ENCODE assay signal across 8 cellular contexts in the genomic region with DNA sequence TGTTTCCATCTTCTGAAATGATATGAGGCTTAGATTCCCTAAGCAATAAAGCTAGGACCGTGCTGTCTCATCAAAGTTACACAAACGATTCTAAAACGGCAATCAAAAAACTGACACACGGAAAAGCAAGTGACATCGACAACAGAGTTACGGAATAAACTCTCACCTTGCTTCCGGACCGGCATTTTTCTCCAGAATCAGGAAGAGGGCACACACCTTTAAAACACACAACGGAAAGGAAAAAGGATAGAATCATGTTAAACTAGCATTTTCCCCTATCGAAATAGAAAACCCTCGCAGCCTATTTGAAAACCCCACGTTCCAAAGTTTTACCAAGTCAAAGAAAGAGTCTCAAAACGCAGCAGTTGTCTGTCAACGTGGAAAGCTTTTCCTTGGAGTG.
DNase-seq lines count a peak whose midpoint lies in the region; ATAC-seq, FAIRE-seq and TF ChIP-seq lines count a peak whose summit lies in the region.

No MANE protein-coding gene starts in this region.

- peaks cover 55% of the 10 kb centered on the region for H4K20me1 ChIP-seq in Loucy (ENCODE audit: insufficient read depth, low read length, poor library complexity, severe bottlenecking)

- FAIRE-seq in RCC 7860 (lab: Jason Lieb, UNC): no peak

- peak overlapping the region; percentile 85 for H3K4me2 ChIP-seq in Loucy (ENCODE audit: low read depth, low read length, poor library complexity, severe bottlenecking)

- H3K27ac ChIP-seq in muscle layer of duodenum (ENCODE audit: low read length): peak overlapping the region; percentile 85

- H3K9ac ChIP-seq in Loucy (ENCODE audit: low read depth, low read length, poor library complexity, severe bottlenecking): peak overlapping the region; percentile 90

- H3K9me3 ChIP-seq in Loucy (ENCODE audit: insufficient read depth, low read depth, low read length): no peaks in the 10 kb centered on the region
- no peaks in the 10 kb centered on the region for H3K9me3 ChIP-seq in muscle layer of duodenum (ENCODE audit: control insufficient read depth in 1 of 2, low read length in 2 of 2)

- peak overlapping the region; percentile 14; the same call in 1 of the 2 replicates for H2AFZ ChIP-seq in Loucy (ENCODE audit: low read length)

- peaks cover 49% of the 10 kb centered on the region for H3K4me1 ChIP-seq in Loucy (ENCODE audit: insufficient read depth, low read length, poor library complexity, severe bottlenecking)
- peaks cover 12 to 25% of the 10 kb centered on the region in 2 donors for H3K4me1 ChIP-seq in muscle layer of duodenum (ENCODE audit: control insufficient read depth in 1 of 2, insufficient read depth in 2 of 2, low read length in 2 of 2)

- ATAC-seq in GM21529 (IDR thresholded peaks at IDR 0.05; ENCODE audit: unreplicated experiment): no peak

- peaks cover 4% of the 10 kb centered on the region; the same call in 1 of the 2 replicates for H3K36me3 ChIP-seq in Loucy (ENCODE audit: insufficient read depth, low read length)
- peaks cover 0 to 4% of the 10 kb centered on the region in 2 donors for H3K36me3 ChIP-seq in muscle layer of duodenum (ENCODE audit: control insufficient read depth in 1 of 2, insufficient read depth in 2 of 2, low read length in 2 of 2)

- H3K27me3 ChIP-seq in Loucy (ENCODE audit: insufficient read depth, low read length, poor library complexity, severe bottlenecking): no peaks in the 10 kb centered on the region
- no peaks in the 10 kb centered on the region for H3K27me3 ChIP-seq in muscle layer of duodenum (ENCODE audit: low read depth, low read length)

- peaks cover 57% of the 10 kb centered on the region for H3K79me2 ChIP-seq in Loucy (ENCODE audit: insufficient read depth, low read length)

- peak; percentile 61 for DNase-seq in DMS79 treated with DMSO at 0.1 percent for 48 hours (lab: John Stamatoyannopoulos, UW)
- DNase-seq in cerebellar cortex (ENCODE audit: low spot score): peak; percentile 29
- no peak for DNase-seq in kidney glomerular epithelial cell (lab: John Stamatoyannopoulos, UW)
- DNase-seq in AML-193 (lab: John Stamatoyannopoulos, UW): no peak
- no peak for DNase-seq in RCC 7860 (ENCODE audit: low spot score)

- peak overlapping the region; percentile 86 for H3K4me3 ChIP-seq in Loucy (ENCODE audit: low read length, poor library complexity, severe bottlenecking)
- H3K4me3 ChIP-seq in muscle layer of duodenum (ENCODE audit: low read depth in 1 of 2, low read length in 2 of 2): peak overlapping the region; percentile 93 to 94

- no peak for TF ChIP-seq CTCF in Loucy (conservative IDR thresholded peaks at IDR 0.05; ENCODE audit: low read length)

- H3F3A ChIP-seq in Loucy (ENCODE audit: low read depth): no peaks in the 10 kb centered on the region

- H3K9me2 ChIP-seq in Loucy (replicated peaks; ENCODE audit: low read depth, low read length): no peaks in the 10 kb centered on the region

Comparison
In these comparisons a context has a peak if more than half of its experiments do, and no peak if none do; other contexts are left out.
1. DNase-seq: peak in DMS79 treated with DMSO at 0.1 percent for 48 hours (single experiment) and cerebellar cortex (single experiment); none in kidney glomerular epithelial cell (single experiment), AML-193 (0 of 2) and RCC 7860 (single experiment).